ENCODE assay signal across 1 cellular context in genomic region chrX:50962156-50962555, GRCh38.
TF ChIP-seq lines count a peak whose summit lies in the region.

No MANE protein-coding gene starts in this region.

TF ChIP-seq in GM23338, 12 proteins besides CTCF, POLR2A, EP300 and RAD21 (continued from another document):
- TF ChIP-seq REST (IDR thresholded peaks at IDR 0.05; ENCODE audit: unreplicated experiment) (no peak), JUNB (IDR thresholded peaks at IDR 0.05; ENCODE audit: unreplicated experiment) (no peak)
